ENCODE assay signal across 30 cellular contexts in genomic region chr6:52958546-52959255, GRCh38. TPM values are rescaled to one million over a fixed set of nuclear protein-coding genes. Genes with fewer than 3 reads are reported as not detected.
"Had no signal": no experiment of that assay in that cellular context is flagged by ENCODE, and none has a peak within 500 bp of the region (broad histone marks: within the 10 kb centered on the region; RNA-seq: fewer than 3 reads in every experiment).

No MANE protein-coding gene starts in this region.

- H3K9me3 ChIP-seq: ascending aorta had no signal

- H3K9me3 Mint-ChIP-seq: activated naive CD8-positive, alpha-beta T cell treated with anti-CD3 and anti-CD28 coated beads, Interleukin-2, amount 10 ng/mL, durations not matched to agents 7 days and 5 days; activated T-cell treated with anti-CD3 and anti-CD28 coated beads, Interleukin-2, amount 50 U/mL, for 24 hours; activated T-helper 2 cell treated with anti-CD3 and anti-CD28 coated beads, Interferon-gamma antibody, Interleukin-2, Interleukin-4, amounts not matched to agents 10 μg/mL and 5 μg/mL and 100 μg/mL, durations not matched to agents 14 hours and 24 hours and 36 hours had no signal

- FAIRE-seq: RCC 7860, TTC549 had no signal

- DNase-seq: activated CD4-positive, alpha-beta T cell treated with anti-CD3 and anti-CD28 coated beads for 36 hours; activated CD4-positive, alpha-beta T cell treated with anti-CD3 and anti-CD28 coated beads, Interleukin-2, amount 10 ng/mL, durations not matched to agents 7 days and 5 days; activated CD4-positive, alpha-beta T cell treated with anti-CD3 and anti-CD28 coated beads, Interleukin-2, amount 50 U/mL, for 48 hours; activated CD8-positive, alpha-beta T cell treated with anti-CD3 and anti-CD28 coated beads, Interleukin-2, amount 10 ng/mL, durations not matched to agents 7 days and 5 days; activated gamma-delta T cell; activated naive CD4-positive, alpha-beta T cell treated with Interleukin-2 at 50 U/mL for 16 hours; activated naive CD8-positive, alpha-beta T cell treated with anti-CD3 and anti-CD28 coated beads, Interleukin-2, amount 10 ng/mL, durations not matched to agents 7 days and 5 days; activated T-cell treated with anti-CD3 and anti-CD28 coated beads, Interleukin-2, amount 50 U/mL, for 24 hours; amygdala; NCI-H1105; NCI-H1417 treated with DMSO at 0.1 percent for 48 hours; NCI-H1694; NCI-H1930; NCI-H2081 treated with DMSO at 0.1 percent for 48 hours; NCI-H226; NCI-H446 treated with DMSO at 0.1 percent for 48 hours; NCI-H524; PC-9; Right ventricle myocardium superior; SW 1271 had no signal

- H3K4me3 ChIP-seq: ascending aorta, PC-9 had no signal

- H3K27ac Mint-ChIP-seq: activated CD4-positive, alpha-beta T cell treated with anti-CD3 and anti-CD28 coated beads, Interleukin-2, amount 10 ng/mL, durations not matched to agents 7 days and 5 days; activated CD8-positive, alpha-beta T cell treated with anti-CD3 and anti-CD28 coated beads, Interleukin-2, amount 10 ng/mL, durations not matched to agents 7 days and 5 days; activated naive CD4-positive, alpha-beta T cell treated with anti-CD3 and anti-CD28 coated beads, Interleukin-2, amount 50 U/mL, for 24 hours; activated naive CD8-positive, alpha-beta T cell treated with anti-CD3 and anti-CD28 coated beads, Interleukin-2, amount 10 ng/mL, durations not matched to agents 7 days and 5 days; activated T-cell treated with anti-CD3 and anti-CD28 coated beads, Interleukin-2, amount 50 U/mL, for 24 hours; activated T-helper 2 cell treated with anti-CD3 and anti-CD28 coated beads, Interferon-gamma antibody, Interleukin-2, Interleukin-4, amounts not matched to agents 10 μg/mL and 5 μg/mL and 100 μg/mL, durations not matched to agents 14 hours and 24 hours and 36 hours had no signal

- H3K36me3 ChIP-seq: ascending aorta had no signal

- H3K4me1 Mint-ChIP-seq: activated CD4-positive, alpha-beta T cell treated with anti-CD3 and anti-CD28 coated beads, Interleukin-2, amount 10 ng/mL, durations not matched to agents 7 days and 5 days; activated naive CD4-positive, alpha-beta T cell treated with anti-CD3 and anti-CD28 coated beads, Interleukin-2, amount 50 U/mL, for 24 hours; activated naive CD8-positive, alpha-beta T cell treated with anti-CD3 and anti-CD28 coated beads, Interleukin-2, amount 10 ng/mL, durations not matched to agents 7 days and 5 days had no signal

- H3K4me3 Mint-ChIP-seq: activated CD4-positive, alpha-beta T cell treated with anti-CD3 and anti-CD28 coated beads for 36 hours; activated CD4-positive, alpha-beta T cell treated with anti-CD3 and anti-CD28 coated beads, Interleukin-2, amount 10 ng/mL, durations not matched to agents 7 days and 5 days; activated CD8-positive, alpha-beta T cell treated with anti-CD3 and anti-CD28 coated beads, Interleukin-2, amount 10 ng/mL, durations not matched to agents 7 days and 5 days; activated naive CD4-positive, alpha-beta T cell treated with anti-CD3 and anti-CD28 coated beads, Interleukin-2, amount 50 U/mL, for 24 hours; activated naive CD8-positive, alpha-beta T cell treated with anti-CD3 and anti-CD28 coated beads, Interleukin-2, amount 10 ng/mL, durations not matched to agents 7 days and 5 days; activated T-cell treated with anti-CD3 and anti-CD28 coated beads, Interleukin-2, amount 50 U/mL, for 24 hours had no signal

- H3K27ac ChIP-seq: ascending aorta, PC-9 had no signal

- H3K36me3 Mint-ChIP-seq: activated naive CD4-positive, alpha-beta T cell treated with anti-CD3 and anti-CD28 coated beads, Interleukin-2, amount 50 U/mL, for 24 hours; activated naive CD8-positive, alpha-beta T cell treated with anti-CD3 and anti-CD28 coated beads, Interleukin-2, amount 10 ng/mL, durations not matched to agents 7 days and 5 days had no signal

- ATAC-seq: activated CD4-positive, alpha-beta T cell treated with anti-CD3 and anti-CD28 coated beads for 36 hours; activated CD4-positive, CD25-positive, alpha-beta regulatory T cell treated with anti-CD3 and anti-CD28 coated beads, Interleukin-2, amount 50 U/mL, for 24 hours; activated CD8-positive, alpha-beta T cell treated with anti-CD3 and anti-CD28 coated beads, Interleukin-2, amount 10 ng/mL, durations not matched to agents 7 days and 5 days had no signal

- H3K27me3 ChIP-seq: ascending aorta had no signal

- H3K4me1 ChIP-seq: ascending aorta had no signal

RNA-seq across cellular contexts. Expression of gene GSTA3, which starts 49.2 kb away (rescaled TPM):
- total RNA-seq: activated CD4-positive, alpha-beta T cell treated with anti-CD3 and anti-CD28 coated beads for 36 hours; activated CD4-positive, alpha-beta T cell treated with anti-CD3 and anti-CD28 coated beads, Interleukin-2, amount 10 ng/mL, durations not matched to agents 7 days and 5 days; activated CD8-positive, alpha-beta T cell treated with anti-CD3 and anti-CD28 coated beads, Interleukin-2, amount 10 ng/mL, durations not matched to agents 7 days and 5 days; activated naive CD8-positive, alpha-beta T cell treated with anti-CD3 and anti-CD28 coated beads, Interleukin-2, amount 10 ng/mL, durations not matched to agents 7 days and 5 days; activated T-helper 2 cell treated with anti-CD3 and anti-CD28 coated beads, Interferon-gamma antibody, Interleukin-2, Interleukin-4, amounts not matched to agents 10 μg/mL and 5 μg/mL and 100 μg/mL, durations not matched to agents 14 hours and 24 hours and 36 hours; ascending aorta; cardiac septum; MCF 10A; PC-9; Right ventricle myocardium superior; T-helper 1 cell treated with Interleukin-12 subunit alpha and Interleukin-12 subunit beta and Interleukin-4 antibody, amounts not matched to agents 30 ng/mL and 1 ng/mL, for 36 hours; T-helper 2 cell treated with Interferon-gamma antibody and Interleukin-4, amounts not matched to agents 100 ng/mL and 5 ng/mL, for 36 hours had no signal
